In the genomic region with DNA sequence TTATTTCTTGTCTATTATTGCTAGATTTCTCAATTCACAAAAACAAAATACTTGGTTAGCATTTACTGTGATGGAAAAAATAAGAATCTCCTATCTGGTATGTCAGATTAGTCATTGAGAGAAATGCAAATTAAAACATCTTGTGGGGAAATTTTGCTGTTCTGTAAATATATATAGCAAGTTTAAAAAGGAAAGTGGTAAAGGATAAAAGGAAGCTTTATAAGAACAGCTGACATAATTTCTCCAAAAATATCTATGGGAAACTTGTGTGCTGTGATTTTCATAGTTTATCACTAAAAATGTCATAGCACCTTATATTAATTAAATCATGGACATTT, we compare ENCODE assay signal across 15 cellular contexts.
DNase-seq lines count a peak whose midpoint lies in the region; ATAC-seq, FAIRE-seq and TF ChIP-seq lines count a peak whose summit lies in the region.
"Had no signal": no experiment of that assay in that cellular context is flagged by ENCODE, and none has a peak within 500 bp of the region (broad histone marks: within the 10 kb centered on the region; RNA-seq: fewer than 3 reads in every experiment).

No MANE protein-coding gene starts in this region.

- no peaks in the 10 kb centered on the region for H3K9me3 Mint-ChIP-seq in activated CD4-positive, alpha-beta memory T cell treated with anti-CD3 and anti-CD28 coated beads for 36 hours
- H3K9me3 Mint-ChIP-seq in T-helper 2 cell treated with Interferon-gamma antibody and Interleukin-4, amounts not matched to agents 5 μg/mL and 100 μg/mL, for 36 hours = no peaks in the 10 kb centered on the region

- POLR2A ChIA-PET in activated CD4-positive, alpha-beta memory T cell treated with anti-CD3 and anti-CD28 coated beads for 36 hours (lab: Charles Lee) = no interaction called here

- TF ChIP-seq POLR2A in Peyer's patch (IDR thresholded peaks at IDR 0.05) = no peak

- H3K4me1 ChIP-seq in Peyer's patch = no peaks in the 10 kb centered on the region
- H3K4me1 ChIP-seq: testis had no signal

- FAIRE-seq in colon (lab: Jason Lieb, UNC) = peak; percentile 49

- DNase-seq in Peyer's patch (no peak), amygdala (lab: John Stamatoyannopoulos, UW) (no peak)
- no peak for DNase-seq in activated CD4-positive, alpha-beta memory T cell treated with anti-CD3 and anti-CD28 coated beads for 36 hours
- no peak for DNase-seq in T-helper 2 cell treated with Interferon-gamma antibody and Interleukin-4, amounts not matched to agents 5 μg/mL and 100 μg/mL, for 36 hours (ENCODE audit: low spot score)
- DNase-seq: activated T-cell treated with anti-CD3 and anti-CD28 coated beads for 4 hours, dorsolateral prefrontal cortex, NCI-H1048, NCI-H446, OCI-M1, testis had no signal

- no peak for TF ChIP-seq CTCF in Peyer's patch (IDR thresholded peaks at IDR 0.05)

- no peaks in the 10 kb centered on the region for H3K36me3 ChIP-seq in Peyer's patch

- intact Hi-C loops in activated CD4-positive, alpha-beta memory T cell treated with anti-CD3 and anti-CD28 coated beads for 36 hours (cut with micrococcal nuclease) = no loop called here

- H3K4me1 Mint-ChIP-seq in activated CD4-positive, alpha-beta memory T cell treated with anti-CD3 and anti-CD28 coated beads for 36 hours (ENCODE audit: low read depth) = no peaks in the 10 kb centered on the region
- H3K4me1 Mint-ChIP-seq in T-helper 2 cell treated with Interferon-gamma antibody and Interleukin-4, amounts not matched to agents 5 μg/mL and 100 μg/mL, for 36 hours (ENCODE audit: low read depth) = no peaks in the 10 kb centered on the region

- CTCF ChIA-PET in activated CD4-positive, alpha-beta memory T cell treated with anti-CD3 and anti-CD28 coated beads for 36 hours (lab: Charles Lee) = interaction anchor here (0.6 kb wide), 1 partner anchor 1056 kb away, joined by 3 read pairs; no protein-coding TSS in a partner anchor

- peaks cover 5% of the 10 kb centered on the region for H3K27me3 Mint-ChIP-seq in activated CD4-positive, alpha-beta memory T cell treated with anti-CD3 and anti-CD28 coated beads for 36 hours
- H3K27me3 Mint-ChIP-seq in T-helper 2 cell treated with Interferon-gamma antibody and Interleukin-4, amounts not matched to agents 5 μg/mL and 100 μg/mL, for 36 hours (ENCODE audit: low read depth) = peaks cover 10% of the 10 kb centered on the region

- H3K27ac ChIP-seq in Peyer's patch = no peak overlapping the region
- H3K27ac ChIP-seq: skin epidermis, testis had no signal

- H3K4me3 Mint-ChIP-seq in activated CD4-positive, alpha-beta memory T cell treated with anti-CD3 and anti-CD28 coated beads for 36 hours = no peak overlapping the region
- no peak overlapping the region for H3K4me3 Mint-ChIP-seq in T-helper 2 cell treated with Interferon-gamma antibody and Interleukin-4, amounts not matched to agents 5 μg/mL and 100 μg/mL, for 36 hours

- ATAC-seq in GM18870 (IDR thresholded peaks at IDR 0.05; ENCODE audit: unreplicated experiment) (peak; percentile 83), GM21529 (IDR thresholded peaks at IDR 0.05; ENCODE audit: unreplicated experiment) (peak; percentile 74), HG03060 (IDR thresholded peaks at IDR 0.05; ENCODE audit: low read depth, unreplicated experiment) (peak; percentile 69)

- H3K27ac Mint-ChIP-seq in activated CD4-positive, alpha-beta memory T cell treated with anti-CD3 and anti-CD28 coated beads for 36 hours = no peak overlapping the region
- H3K27ac Mint-ChIP-seq in T-helper 2 cell treated with Interferon-gamma antibody and Interleukin-4, amounts not matched to agents 5 μg/mL and 100 μg/mL, for 36 hours = no peak overlapping the region

- no peaks in the 10 kb centered on the region for H3K9me3 ChIP-seq in Peyer's patch
- H3K9me3 ChIP-seq: testis had no signal

- no peaks in the 10 kb centered on the region for H3K27me3 ChIP-seq in Peyer's patch
- H3K27me3 ChIP-seq: dorsolateral prefrontal cortex, testis had no signal

- no peak overlapping the region for H3K4me3 ChIP-seq in Peyer's patch
- H3K4me3 ChIP-seq: dorsolateral prefrontal cortex, skin epidermis, testis had no signal

- no peaks in the 10 kb centered on the region for H3K36me3 Mint-ChIP-seq in activated CD4-positive, alpha-beta memory T cell treated with anti-CD3 and anti-CD28 coated beads for 36 hours
- H3K36me3 Mint-ChIP-seq in T-helper 2 cell treated with Interferon-gamma antibody and Interleukin-4, amounts not matched to agents 5 μg/mL and 100 μg/mL, for 36 hours (ENCODE audit: low read depth) = no peaks in the 10 kb centered on the region
